In the genomic region with DNA sequence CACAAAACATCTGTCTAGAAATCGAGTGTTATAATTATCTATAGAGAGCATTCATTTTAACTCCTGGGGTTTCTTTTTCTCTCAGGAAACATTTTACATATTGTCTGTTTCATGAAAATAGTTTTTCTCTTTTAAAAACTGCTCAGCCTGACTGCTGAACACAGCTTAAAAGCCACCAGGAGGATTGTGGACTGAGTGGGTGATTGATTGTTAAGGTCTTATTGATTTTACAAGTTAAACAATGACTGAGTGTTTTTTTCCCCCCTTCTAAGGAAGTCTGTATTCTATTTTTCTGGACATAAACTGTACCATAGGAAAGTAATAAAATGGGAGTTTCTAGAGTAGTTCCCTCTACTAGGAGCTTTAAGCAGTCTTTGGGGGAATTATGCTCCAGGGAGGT, we compare ENCODE assay signal across 25 cellular contexts.
"Had no signal": no experiment of that assay in that cellular context is flagged by ENCODE, and none has a peak within 500 bp of the region (broad histone marks: within the 10 kb centered on the region; RNA-seq: fewer than 3 reads in every experiment).

No MANE protein-coding gene starts in this region.

- H3K36me3 Mint-ChIP-seq: activated CD8-positive, alpha-beta memory T cell treated with anti-CD3 and anti-CD28 coated beads, Interleukin-2, amount 10 ng/mL, durations not matched to agents 7 days and 5 days; activated naive CD4-positive, alpha-beta T cell treated with anti-CD3 and anti-CD28 coated beads, Interleukin-2, amount 50 U/mL, for 24 hours; mesothelial cell of epicardium; naive thymus-derived CD8-positive, alpha-beta T cell had no signal

- H3K4me3 Mint-ChIP-seq: activated CD4-positive, alpha-beta T cell treated with anti-CD3 and anti-CD28 coated beads, Interleukin-2, amount 10 ng/mL, durations not matched to agents 7 days and 5 days; activated CD8-positive, alpha-beta memory T cell treated with anti-CD3 and anti-CD28 coated beads, Interleukin-2, amount 10 ng/mL, durations not matched to agents 7 days and 5 days; activated CD8-positive, alpha-beta T cell treated with anti-CD3 and anti-CD28 coated beads for 36 hours; activated naive CD4-positive, alpha-beta T cell treated with anti-CD3 and anti-CD28 coated beads, Interleukin-2, amount 50 U/mL, for 24 hours; immature natural killer cell; mesothelial cell of epicardium; naive thymus-derived CD8-positive, alpha-beta T cell; stimulated activated naive CD8-positive, alpha-beta T cell treated with anti-CD3 and anti-CD28 coated beads, Interleukin-15, Interleukin-2, amounts not matched to agents 100 ng/mL and 50 ng/mL, for 24 hours had no signal

- DNase-seq: activated CD4-positive, alpha-beta T cell treated with anti-CD3 and anti-CD28 coated beads, Interleukin-2, amount 10 ng/mL, durations not matched to agents 7 days and 5 days; activated CD4-positive, CD25-positive, alpha-beta regulatory T cell treated with anti-CD3 and anti-CD28 coated beads, Interleukin-2, amount 50 U/mL, for 72 hours; activated CD8-positive, alpha-beta memory T cell treated with anti-CD3 and anti-CD28 coated beads, Interleukin-2, amount 10 ng/mL, durations not matched to agents 7 days and 5 days; activated CD8-positive, alpha-beta T cell treated with anti-CD3 and anti-CD28 coated beads for 36 hours; activated gamma-delta T cell treated with Interleukin-2 at 50 U/mL for 16 hours; activated T-cell treated with anti-CD3 and anti-CD28 coated beads, Interleukin-2, amount 50 U/mL, for 1 hour; anterior cingulate cortex; brain microvascular endothelial cell; central memory CD4-positive, alpha-beta T cell; dermis blood vessel endothelial cell; effector CD8-positive, alpha-beta T cell; foreskin keratinocyte; immature natural killer cell; left ventricle myocardium superior; mammary epithelial cell; naive thymus-derived CD8-positive, alpha-beta T cell; psoas muscle; stimulated activated CD4-positive, alpha-beta T cell treated with anti-CD3 and anti-CD28 coated beads, Interleukin-12 subunit alpha, Interleukin-12 subunit beta, amount 100 ng/mL, for 4 hours; stimulated activated CD4-positive, alpha-beta T cell treated with anti-CD3 and anti-CD28 coated beads, Interleukin-4, amount 100 ng/mL, for 4 hours; tibial artery; WERI-Rb-1 had no signal

- H3K27me3 Mint-ChIP-seq: activated CD4-positive, alpha-beta T cell treated with anti-CD3 and anti-CD28 coated beads, Interleukin-2, amount 10 ng/mL, durations not matched to agents 7 days and 5 days; activated CD8-positive, alpha-beta memory T cell treated with anti-CD3 and anti-CD28 coated beads, Interleukin-2, amount 10 ng/mL, durations not matched to agents 7 days and 5 days; activated CD8-positive, alpha-beta T cell treated with anti-CD3 and anti-CD28 coated beads for 36 hours; activated naive CD4-positive, alpha-beta T cell treated with anti-CD3 and anti-CD28 coated beads, Interleukin-2, amount 50 U/mL, for 24 hours; naive thymus-derived CD8-positive, alpha-beta T cell; stimulated activated naive CD8-positive, alpha-beta T cell treated with anti-CD3 and anti-CD28 coated beads, Interleukin-15, Interleukin-2, amounts not matched to agents 100 ng/mL and 50 ng/mL, for 24 hours had no signal

- ATAC-seq: activated CD8-positive, alpha-beta memory T cell treated with anti-CD3 and anti-CD28 coated beads, Interleukin-2, amount 10 ng/mL, durations not matched to agents 7 days and 5 days; activated CD8-positive, alpha-beta T cell treated with anti-CD3 and anti-CD28 coated beads for 36 hours; foreskin keratinocyte; left ventricle myocardium superior; naive thymus-derived CD8-positive, alpha-beta T cell; psoas muscle had no signal

- H3K27ac Mint-ChIP-seq: activated CD4-positive, alpha-beta T cell treated with anti-CD3 and anti-CD28 coated beads, Interleukin-2, amount 10 ng/mL, durations not matched to agents 7 days and 5 days; activated CD8-positive, alpha-beta memory T cell treated with anti-CD3 and anti-CD28 coated beads, Interleukin-2, amount 10 ng/mL, durations not matched to agents 7 days and 5 days; activated CD8-positive, alpha-beta T cell treated with anti-CD3 and anti-CD28 coated beads for 36 hours; activated naive CD4-positive, alpha-beta T cell treated with anti-CD3 and anti-CD28 coated beads, Interleukin-2, amount 50 U/mL, for 24 hours; immature natural killer cell; mesothelial cell of epicardium; naive thymus-derived CD8-positive, alpha-beta T cell; stimulated activated naive CD8-positive, alpha-beta T cell treated with anti-CD3 and anti-CD28 coated beads, Interleukin-15, Interleukin-2, amounts not matched to agents 100 ng/mL and 50 ng/mL, for 24 hours had no signal

- H3K4me1 Mint-ChIP-seq: activated CD4-positive, alpha-beta T cell treated with anti-CD3 and anti-CD28 coated beads, Interleukin-2, amount 10 ng/mL, durations not matched to agents 7 days and 5 days; activated CD8-positive, alpha-beta memory T cell treated with anti-CD3 and anti-CD28 coated beads, Interleukin-2, amount 10 ng/mL, durations not matched to agents 7 days and 5 days; activated naive CD4-positive, alpha-beta T cell treated with anti-CD3 and anti-CD28 coated beads, Interleukin-2, amount 50 U/mL, for 24 hours; immature natural killer cell; naive thymus-derived CD8-positive, alpha-beta T cell had no signal

- H3K9me3 ChIP-seq: psoas muscle, right atrium auricular region, tibial artery had no signal

- H3K27ac ChIP-seq: brain microvascular endothelial cell, foreskin keratinocyte, psoas muscle, right atrium auricular region, tibial artery, WERI-Rb-1 had no signal

- H3K4me3 ChIP-seq: psoas muscle, right atrium auricular region, tibial artery had no signal

- H3K9me3 Mint-ChIP-seq: activated CD4-positive, alpha-beta T cell treated with anti-CD3 and anti-CD28 coated beads, Interleukin-2, amount 10 ng/mL, durations not matched to agents 7 days and 5 days; mesothelial cell of epicardium had no signal

- H3K4me1 ChIP-seq: foreskin keratinocyte, psoas muscle, right atrium auricular region, tibial artery had no signal

- H3K27me3 ChIP-seq: brain microvascular endothelial cell, foreskin keratinocyte, right atrium auricular region, tibial artery had no signal

- H3K36me3 ChIP-seq: brain microvascular endothelial cell, right atrium auricular region, tibial artery, WERI-Rb-1 had no signal
